Comparison of ENCODE assay signal across 23 cellular contexts in the genomic region with DNA sequence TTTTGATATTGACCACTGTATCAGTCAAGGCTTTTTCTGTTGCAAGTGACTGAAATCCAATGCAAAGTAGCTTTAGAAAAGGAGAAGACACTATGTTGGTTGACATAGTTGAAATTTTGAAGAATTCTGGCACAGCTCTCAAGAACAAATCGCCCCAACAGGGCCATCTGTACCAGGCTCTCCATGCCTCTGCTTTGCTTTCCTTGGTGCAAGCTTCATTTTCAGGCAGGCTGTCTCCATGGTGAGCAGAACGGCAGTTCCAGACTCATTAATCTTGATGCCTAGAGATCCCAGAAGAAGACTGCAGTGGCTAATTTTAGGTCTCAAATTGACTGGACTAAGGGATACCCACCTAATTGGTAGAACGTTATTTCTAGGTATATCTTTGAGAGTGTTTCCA.
"Had no signal": no experiment of that assay in that cellular context is flagged by ENCODE, and none has a peak within 500 bp of the region (broad histone marks: within the 10 kb centered on the region; RNA-seq: fewer than 3 reads in every experiment).

No MANE protein-coding gene starts in this region.

- DNase-seq: hypothalamus; immature natural killer cell; kidney; left colon; left ventricle myocardium inferior; mesendoderm; midbrain; mucosa of descending colon; naive thymus-derived CD4-positive, alpha-beta T cell; ovary; retina; right cardiac atrium; stimulated activated CD4-positive, alpha-beta T cell treated with anti-CD3 and anti-CD28 coated beads, Interleukin-12 subunit alpha, Interleukin-12 subunit beta, amount 100 ng/mL, for 4 hours; stimulated activated CD4-positive, alpha-beta T cell treated with anti-CD3 and anti-CD28 coated beads, Interleukin-15, amount 100 ng/mL, for 24 hours; stimulated activated CD4-positive, alpha-beta T cell treated with anti-CD3 and anti-CD28 coated beads, Interleukin-2, amount 100 ng/mL, for 24 hours; stimulated activated CD4-positive, alpha-beta T cell treated with anti-CD3 and anti-CD28 coated beads, Interleukin-4, amount 100 ng/mL, for 1 hour; stimulated activated naive B cell treated with anti-CD40 and anti-IgM and Interleukin-4, amounts not matched to agents 10 μg/mL and 1 μg/mL and 100 μg/mL, for 72 hours; stimulated activated naive CD8-positive, alpha-beta T cell treated with anti-CD3 and anti-CD28 coated beads, Interleukin-15, Interleukin-2, amounts not matched to agents 100 U/mL and 50 U/mL, for 24 hours; stomach; testis; thyroid gland; transverse colon; upper lobe of left lung had no signal
